ENCODE assay signal across 8 cellular contexts in the genomic region with DNA sequence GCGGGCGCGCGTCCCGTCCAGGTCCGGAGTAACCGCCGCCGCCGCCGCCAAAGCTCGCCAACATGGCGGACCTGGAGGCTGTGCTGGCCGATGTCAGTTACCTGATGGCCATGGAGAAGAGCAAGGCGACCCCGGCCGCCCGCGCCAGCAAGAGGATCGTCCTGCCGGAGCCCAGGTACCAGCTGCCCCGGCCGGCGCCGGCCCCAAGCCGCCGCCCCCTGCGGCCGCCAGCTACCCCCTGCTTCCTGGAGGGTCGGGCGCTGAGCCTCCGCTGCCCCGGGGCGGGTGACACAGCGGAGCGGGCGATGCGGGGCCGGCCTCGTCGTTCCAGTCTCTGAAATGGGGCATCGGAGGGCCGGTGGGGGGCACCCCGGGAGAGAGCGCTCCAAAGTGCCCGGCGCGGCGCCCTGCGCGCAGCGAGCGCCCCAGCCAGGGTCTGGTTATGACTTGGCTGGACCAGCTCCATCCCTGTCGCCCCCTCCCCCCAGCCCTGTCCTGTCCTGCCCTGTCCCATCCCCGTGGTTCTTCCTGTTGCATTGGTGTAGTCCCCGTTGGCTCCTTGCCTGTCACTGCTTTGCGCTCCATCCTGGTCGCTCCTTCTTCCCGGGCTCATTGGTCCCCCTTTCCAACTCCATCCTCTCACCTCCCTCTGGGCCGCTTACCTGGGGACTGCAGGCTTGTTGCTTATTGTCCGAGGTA. TPM values are rescaled to one million over a fixed set of nuclear protein-coding genes. Genes with fewer than 3 reads are reported as not detected.
A peak's percentile ranks its signal among the peaks of the same experiment; 100 is the strongest.
DNase-seq lines count a peak whose midpoint lies in the region; ATAC-seq and TF ChIP-seq lines count a peak whose summit lies in the region.

No MANE protein-coding gene starts in this region.

- peak overlapping the region; percentile 19 to 71 for H3K9ac ChIP-seq in colonic mucosa (ENCODE audit: low read depth in 2 of 2, low read length in 2 of 2)

- no peaks in the 10 kb centered on the region for H3K27me3 Mint-ChIP-seq in memory B cell

- H3K4me1 Mint-ChIP-seq in memory B cell, result peaks cover 51% of the 10 kb centered on the region

- H3K4me3 Mint-ChIP-seq in memory B cell, result peak overlapping the region; percentile 99

- H3K36me3 Mint-ChIP-seq in memory B cell, result peaks cover 2% of the 10 kb centered on the region

- TF ChIP-seq EP300 in suprapubic skin (IDR thresholded peaks at IDR 0.05), result no peak

- peak overlapping the region; percentile 62 for H3K4me3 ChIP-seq in colonic mucosa
- H3K4me3 ChIP-seq in suprapubic skin, result peak overlapping the region; percentile 90

- no peaks in the 10 kb centered on the region for H3K9me3 Mint-ChIP-seq in memory B cell

- in situ Hi-C loops in SK-MEL-5 (cut with HindIII; ENCODE audit: low pct_unique_long_range_greater_than_20kb, low sequenced_read_pairs), result no loop called here

- peak overlapping the region; percentile 93 for H3K27ac Mint-ChIP-seq in memory B cell

- H3K36me3 ChIP-seq in colonic mucosa (no peaks in the 10 kb centered on the region), suprapubic skin (no peaks in the 10 kb centered on the region)

- intact Hi-C loops in colonic mucosa (cut with DNase I), result no loop called here

- no peak for TF ChIP-seq CTCF in colonic mucosa (IDR thresholded peaks at IDR 0.05)
- TF ChIP-seq CTCF in suprapubic skin (IDR thresholded peaks at IDR 0.05), result no peak

- H3K27ac ChIP-seq in colonic mucosa, result no peak overlapping the region
- H3K27ac ChIP-seq in suprapubic skin, result peak overlapping the region; percentile 76

- H3K27me3 ChIP-seq in colonic mucosa (no peaks in the 10 kb centered on the region), suprapubic skin (no peaks in the 10 kb centered on the region)

- H3K4me1 ChIP-seq in colonic mucosa (no peaks in the 10 kb centered on the region), suprapubic skin (peaks cover 22% of the 10 kb centered on the region)

- DNase-seq in ELF-1 (ENCODE audit: low read depth, low spot score) (peak; percentile 75), SK-MEL-5 (ENCODE audit: low read depth, low spot score) (peak; percentile 35), colonic mucosa (peak; percentile 26), memory B cell (ENCODE audit: low spot score in 2 of 2) (peak; percentile 11 to 44), suprapubic skin (ENCODE audit: low spot score in 2 of 2) (peak in 1 of 2 donors; percentile 69), NCI-H187 (lab: John Stamatoyannopoulos, UW) (no peak), NCI-H128 (lab: John Stamatoyannopoulos, UW; ENCODE audit: unreplicated experiment) (no peak)

- under 1% methylated on average over 8 of the region's 61 CpGs for WGBS in suprapubic skin

- TF ChIP-seq POLR2A in suprapubic skin (IDR thresholded peaks at IDR 0.05), result no peak

- peak; percentile 11 for ATAC-seq in HG02678 (IDR thresholded peaks at IDR 0.05; ENCODE audit: unreplicated experiment)
- no peak for ATAC-seq in memory B cell (ENCODE audit: low read depth)

- H3K9me3 ChIP-seq in colonic mucosa (no peaks in the 10 kb centered on the region), suprapubic skin (no peaks in the 10 kb centered on the region)

RNA-seq across cellular contexts. Expression of gene GRK3, which starts 0.7 kb away (rescaled TPM):
- 15.0 and 17.0 TPM in 2 replicates for total RNA-seq in SK-MEL-5 (2014; rRNA removed; shearing (Covaris generic))
- polyA plus RNA-seq in SK-MEL-5 (2015; cell fraction: cytosol; rRNA removed), result 9.2 and 10.1 TPM in 2 replicates
- 7.2 and 9.8 TPM in 2 replicates for polyA plus RNA-seq in SK-MEL-5 (2015; cell fraction: nucleus; rRNA removed)
- 1 to 10 TPM; 2.9 to 5.3 TPM for total RNA-seq in colonic mucosa
- total RNA-seq in suprapubic skin, result 10 to 100 TPM in 1 of 4 donors, 1 to 10 TPM in 3; 3.6 to 10.9 (median 7.1) TPM

Comparison
In these comparisons a context has a peak if more than half of its experiments do, and no peak if none do; other contexts are left out.
1. DNase-seq: peak in ELF-1 (single experiment), SK-MEL-5 (single experiment), colonic mucosa (single experiment) and memory B cell (2 of 2); none in NCI-H187 (0 of 2) and NCI-H128 (single experiment).